In genomic region chr10:114437456-114438292, GRCh38 we compare ENCODE assay signal across 8 cellular contexts. TPM values are rescaled to one million over a fixed set of nuclear protein-coding genes. Genes with fewer than 3 reads are reported as not detected.
DNase-seq lines count a peak whose midpoint lies in the region; ATAC-seq, FAIRE-seq and TF ChIP-seq lines count a peak whose summit lies in the region.

No MANE protein-coding gene starts in this region.

- CTCF ChIA-PET in HEK293T (lab: Yijun Ruan, JAX) = interaction anchor here (0.7 to 2.5 kb wide), 3 partner anchors 70 to 134 kb away, joined by 3 to 11 read pairs (median 3); no protein-coding TSS in a partner anchor

- no peak for ATAC-seq in HG02798 (IDR thresholded peaks at IDR 0.05; ENCODE audit: poor library complexity, unreplicated experiment)

- no peak for FAIRE-seq in GM12892 (lab: Jason Lieb, UNC)

- peak; percentile 78 for TF ChIP-seq CTCF in C4-2B (conservative IDR thresholded peaks at IDR 0.05)

- POLR2A ChIA-PET in HEK293T (lab: Yijun Ruan, JAX) = no interaction called here

- DNase-seq in HEK293T (ENCODE audit: extremely low spot score) = peak; percentile 43
- DNase-seq in astrocyte of the hippocampus (ENCODE audit: low read depth, low spot score) = peak; percentile 43
- DNase-seq in lung microvascular endothelial cell (ENCODE audit: low read depth in 2 of 2) = peak; percentile 25 to 49
- no peak for DNase-seq in activated effector memory CD4-positive, alpha-beta T cell treated with Interleukin-2 at 50 U/mL for 16 hours
- no peak for DNase-seq in GM12892 (ENCODE audit: insufficient read length)
- DNase-seq in COR-L47 (lab: John Stamatoyannopoulos, UW) = no peak

- no peak overlapping the region for H3K27ac ChIP-seq in C4-2B

- no peak for TF ChIP-seq POLR2A in GM12892 (IDR thresholded peaks at IDR 0.05; ENCODE audit: low read depth, low read length)

TF ChIP-seq in HEK293T, 16 proteins besides CTCF, POLR2A, EP300 and RAD21:
- TF ChIP-seq L3MBTL2 (conservative IDR thresholded peaks at IDR 0.05) = no peak
- no peak for TF ChIP-seq FOXK2 (IDR thresholded peaks at IDR 0.05)
- no peak for TF ChIP-seq FOXA1 (IDR thresholded peaks at IDR 0.05)
- no peak for TF ChIP-seq NFRKB (IDR thresholded peaks at IDR 0.05)
- no peak for TF ChIP-seq ZNF384 (IDR thresholded peaks at IDR 0.05)

RNA-seq across cellular contexts. Expression of gene AFAP1L2, which starts 33.4 kb away (rescaled TPM):
- under 0.01 TPM in 2 replicates for total RNA-seq in lung microvascular endothelial cell
- polyA plus RNA-seq in GM12892 (2012; ENCODE audit: missing spikeins) = 4.2 TPM

Comparison
In these comparisons a context has a peak if more than half of its experiments do, and no peak if none do; other contexts are left out.
1. DNase-seq: peak in HEK293T (single experiment), astrocyte of the hippocampus (single experiment) and lung microvascular endothelial cell (2 of 2); none in activated effector memory CD4-positive, alpha-beta T cell treated with Interleukin-2 at 50 U/mL for 16 hours (single experiment), GM12892 (single experiment) and COR-L47 (single experiment).